In the genomic region with DNA sequence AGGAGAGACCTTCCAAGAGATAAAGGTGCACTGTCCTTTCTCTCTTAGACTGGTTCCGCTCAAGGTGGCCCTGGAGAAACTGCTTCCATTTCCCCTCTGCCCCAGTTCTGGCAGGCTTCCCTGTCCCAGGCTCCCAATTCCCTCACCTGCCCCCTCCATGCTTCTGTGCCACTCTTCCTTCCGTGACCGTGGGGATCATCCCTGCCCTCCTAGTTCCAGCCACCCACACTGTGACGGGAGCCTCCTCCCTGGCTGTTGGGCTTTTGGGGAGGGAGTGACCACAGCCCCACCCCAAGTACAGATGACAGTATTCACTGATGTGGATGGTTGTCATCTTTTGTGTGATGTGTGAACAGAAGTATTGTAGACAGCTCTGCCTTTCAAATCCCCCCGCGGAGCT, we compare ENCODE assay signal across 25 cellular contexts. TPM values are rescaled to one million over a fixed set of nuclear protein-coding genes. Genes with fewer than 3 reads are reported as not detected.
DNase-seq lines count a peak whose midpoint lies in the region; ATAC-seq, FAIRE-seq and TF ChIP-seq lines count a peak whose summit lies in the region.
"Had no signal": no experiment of that assay in that cellular context is flagged by ENCODE, and none has a peak within 500 bp of the region (broad histone marks: within the 10 kb centered on the region; RNA-seq: fewer than 3 reads in every experiment).

No MANE protein-coding gene starts in this region.

- no peaks in the 10 kb centered on the region for H3K9me2 ChIP-seq in GM23338 (ENCODE audit: insufficient read depth)

- H3K4me3 Mint-ChIP-seq in GM23338 (peak overlapping the region; percentile 58; the same call in 2 of the 3 replicates), brain (peak overlapping the region in 3 of 5 experiments; percentile 28 to 92 (median 60))
- H3K4me3 Mint-ChIP-seq: activated naive CD4-positive, alpha-beta T cell treated with anti-CD3 and anti-CD28 coated beads, Interleukin-2, amount 10 ng/mL, durations not matched to agents 7 days and 5 days; CD8-positive, alpha-beta T cell; central memory CD8-positive, alpha-beta T cell; stimulated activated memory B cell treated with anti-CD40 and anti-IgM and Interleukin-4, amounts not matched to agents 10 μg/mL and 1 μg/mL and 100 μg/mL, for 72 hours had no signal

- FAIRE-seq in kidney (lab: Jason Lieb, UNC) = no peak

- no peaks in the 10 kb centered on the region for H3K9me3 ChIP-seq in kidney (ENCODE audit: control insufficient read depth in 1 of 2, low read length in 2 of 2)
- H3K9me3 ChIP-seq: gastroesophageal sphincter, testis had no signal

- H3K36me3 ChIP-seq in GM23338 (ENCODE audit: insufficient read depth) (no peaks in the 10 kb centered on the region), kidney (ENCODE audit: control insufficient read depth in 1 of 2, insufficient read depth in 2 of 2, low read length in 2 of 2) (no peaks in the 10 kb centered on the region)
- H3K36me3 ChIP-seq: gastroesophageal sphincter, HAP-1 had no signal

- H3K27ac ChIP-seq in GM23338 (ENCODE audit: low read depth) (no peak overlapping the region), kidney (ENCODE audit: low read depth in 2 of 2, low read length in 2 of 2) (peak overlapping the region; percentile 55 to 71)
- H3K27ac ChIP-seq: dorsolateral prefrontal cortex, epithelial cell of prostate, testis had no signal

- no peaks in the 10 kb centered on the region for H3K27me3 ChIP-seq in GM23338 (ENCODE audit: insufficient read depth)
- H3K27me3 ChIP-seq: gastroesophageal sphincter, testis had no signal

- H3K9ac ChIP-seq in kidney (ENCODE audit: low read length in 2 of 2) = peak overlapping the region; percentile 25 to 95

- no peak for ATAC-seq in GM23338
- ATAC-seq in sciatic nerve = no peak
- ATAC-seq: CD8-positive, alpha-beta T cell; gastroesophageal sphincter; left ventricle myocardium superior; stimulated activated memory B cell treated with anti-CD40 and anti-IgM and Interleukin-4, amounts not matched to agents 10 μg/mL and 1 μg/mL and 100 μg/mL, for 72 hours had no signal

- intact Hi-C loops in kidney (cut with DNase I) = no loop called here
- intact Hi-C loops in sciatic nerve (cut with DNase I) = no loop called here

- H3K27me3 Mint-ChIP-seq in GM23338 (ENCODE audit: insufficient read depth, low read depth, poor library complexity) (peaks cover 23% of the 10 kb centered on the region), brain (peaks cover 18% of the 10 kb centered on the region)
- H3K27me3 Mint-ChIP-seq: central memory CD8-positive, alpha-beta T cell; stimulated activated memory B cell treated with anti-CD40 and anti-IgM and Interleukin-4, amounts not matched to agents 10 μg/mL and 1 μg/mL and 100 μg/mL, for 72 hours had no signal

- H3K36me3 Mint-ChIP-seq in GM23338 (ENCODE audit: low read depth) (peaks cover 8% of the 10 kb centered on the region), brain (no peaks in the 10 kb centered on the region)
- H3K36me3 Mint-ChIP-seq: CD8-positive, alpha-beta T cell; stimulated activated memory B cell treated with anti-CD40 and anti-IgM and Interleukin-4, amounts not matched to agents 10 μg/mL and 1 μg/mL and 100 μg/mL, for 72 hours had no signal

- DNase-seq in GM23338 (ENCODE audit: low spot score) (no peak), kidney (peak; percentile 38), sciatic nerve (ENCODE audit: low spot score) (peak; percentile 21), NOMO-1 (lab: John Stamatoyannopoulos, UW; ENCODE audit: unreplicated experiment in 2 of 2) (no peak), NCI-H510A treated with DMSO at 0.1 percent for 48 hours (lab: John Stamatoyannopoulos, UW) (no peak)
- no peak for DNase-seq in activated CD4-positive, CD25-positive, alpha-beta regulatory T cell treated with anti-CD3 and anti-CD28 coated beads, Interleukin-2, amount 50 U/mL, for 72 hours
- DNase-seq: activated CD4-positive, alpha-beta T cell treated with anti-CD3 and anti-CD28 coated beads for 1 hour; activated CD8-positive, alpha-beta memory T cell treated with anti-CD3 and anti-CD28 coated beads for 24 hours; activated naive CD4-positive, alpha-beta T cell treated with anti-CD3 and anti-CD28 coated beads, Interleukin-2, amount 10 ng/mL, durations not matched to agents 7 days and 5 days; activated T-cell treated with anti-CD3 and anti-CD28 coated beads, Interleukin-2, amount 50 U/mL, for 48 hours; CD8-positive, alpha-beta T cell; GF-D8; NCI-H1105 treated with DMSO at 0.1 percent for 48 hours; NCI-H524; stimulated activated CD4-positive, alpha-beta T cell treated with anti-CD3 and anti-CD28 coated beads, Interleukin-1b, Interleukin-23, amount 100 ng/mL, for 48 hours; SW 1271; testis had no signal

- H3K4me1 Mint-ChIP-seq in GM23338 (peaks cover 68% of the 10 kb centered on the region), brain (peaks cover 67% of the 10 kb centered on the region)

- H3K4me1 ChIP-seq in GM23338 (ENCODE audit: insufficient read depth) (peaks cover 59% of the 10 kb centered on the region), kidney (ENCODE audit: control insufficient read depth in 1 of 2, insufficient read depth in 1 of 2, low read depth in 1 of 2, low read length in 2 of 2) (peaks cover 24 to 27% of the 10 kb centered on the region in 2 donors)

- TF ChIP-seq CTCF in GM23338 (conservative IDR thresholded peaks at IDR 0.05; ENCODE audit: low read depth in 2 of 2) (no peak), brain (conservative IDR thresholded peaks at IDR 0.05) (no peak), kidney (IDR thresholded peaks at IDR 0.05; ENCODE audit: borderline replicate concordance, extremely low read depth, insufficient read depth) (no peak)

- H3K4me3 ChIP-seq in GM23338 (peak overlapping the region; percentile 85; the same call in 1 of the 2 replicates), kidney (ENCODE audit: low read length in 2 of 2) (peak overlapping the region; percentile 71 to 94)
- H3K4me3 ChIP-seq: dorsolateral prefrontal cortex, HAP-1, testis had no signal

- peaks cover 10% of the 10 kb centered on the region; the same call in 1 of the 2 replicates for H3F3A ChIP-seq in GM23338 (replicated peaks; ENCODE audit: low read depth)

- peaks cover 43% of the 10 kb centered on the region for H4K20me1 ChIP-seq in GM23338 (replicated peaks; ENCODE audit: insufficient read depth)

- peaks cover 71% of the 10 kb centered on the region for H3K79me2 ChIP-seq in GM23338 (replicated peaks; ENCODE audit: insufficient read depth)

- peak overlapping the region; percentile 91 for H3K4me2 ChIP-seq in GM23338

- H2AFZ ChIP-seq in GM23338 = no peak overlapping the region

- 0 out of 3 replicates have a peak, but pooled peaks cover 4% of the 10 kb centered on the region for H3K9me3 Mint-ChIP-seq in GM23338
- no peaks in the 10 kb centered on the region for H3K9me3 Mint-ChIP-seq in brain
- H3K9me3 Mint-ChIP-seq: activated naive CD4-positive, alpha-beta T cell treated with anti-CD3 and anti-CD28 coated beads, Interleukin-2, amount 10 ng/mL, durations not matched to agents 7 days and 5 days; CD8-positive, alpha-beta T cell; central memory CD8-positive, alpha-beta T cell; stimulated activated memory B cell treated with anti-CD40 and anti-IgM and Interleukin-4, amounts not matched to agents 10 μg/mL and 1 μg/mL and 100 μg/mL, for 72 hours had no signal

- H3K27ac Mint-ChIP-seq in GM23338 = no peak overlapping the region
- no peak overlapping the region for H3K27ac Mint-ChIP-seq in brain
- H3K27ac Mint-ChIP-seq: activated naive CD4-positive, alpha-beta T cell treated with anti-CD3 and anti-CD28 coated beads, Interleukin-2, amount 10 ng/mL, durations not matched to agents 7 days and 5 days; CD8-positive, alpha-beta T cell; stimulated activated memory B cell treated with anti-CD40 and anti-IgM and Interleukin-4, amounts not matched to agents 10 μg/mL and 1 μg/mL and 100 μg/mL, for 72 hours had no signal

TF ChIP-seq in GM23338, 12 proteins besides CTCF, POLR2A, EP300 and RAD21:
- no peak for TF ChIP-seq EZH2phosphoT487 (IDR thresholded peaks at IDR 0.05; ENCODE audit: unreplicated experiment)
- no peak for TF ChIP-seq POLR2AphosphoS5 (IDR thresholded peaks at IDR 0.05; ENCODE audit: low read depth)
- no peak for TF ChIP-seq CREB1 (CRISPR knock-in tag; IDR thresholded peaks at IDR 0.05; ENCODE audit: low read depth)
- no peak for TF ChIP-seq ZNF331 (CRISPR knock-in tag; IDR thresholded peaks at IDR 0.05; ENCODE audit: low read depth)

RNA-seq across cellular contexts. Expression of a gene that starts 2.8 kb away (rescaled TPM):
- total RNA-seq in GM23338 (2014; rRNA removed; shearing (Covaris generic)) = 91.8 and 122 TPM in 2 replicates
- 45.0 and 50.4 TPM in 2 replicates for polyA plus RNA-seq in GM23338 (2016; fragmentation: Nextera tagmentation; extraction: Ambion mirVana)
- 27.8 TPM for polyA plus RNA-seq in brain (ENCODE audit: insufficient read depth, low read depth, low replicate concordance)
- total RNA-seq in kidney = 157 TPM
- polyA plus RNA-seq in kidney (ENCODE audit: insufficient read depth, low read depth, low replicate concordance) = 348 TPM
- 15.8 TPM for total RNA-seq in sciatic nerve

Comparison
In these comparisons a context has a peak if more than half of its experiments do, and no peak if none do; other contexts are left out.
1. DNase-seq: peak in kidney (single experiment) and sciatic nerve (single experiment); none in GM23338 (single experiment), NOMO-1 (0 of 2), NCI-H510A treated with DMSO at 0.1 percent for 48 hours (single experiment) and activated CD4-positive, CD25-positive, alpha-beta regulatory T cell treated with anti-CD3 and anti-CD28 coated beads, Interleukin-2, amount 50 U/mL, for 72 hours (single experiment).